Comparison of ENCODE assay signal across 13 cellular contexts in the genomic region with DNA sequence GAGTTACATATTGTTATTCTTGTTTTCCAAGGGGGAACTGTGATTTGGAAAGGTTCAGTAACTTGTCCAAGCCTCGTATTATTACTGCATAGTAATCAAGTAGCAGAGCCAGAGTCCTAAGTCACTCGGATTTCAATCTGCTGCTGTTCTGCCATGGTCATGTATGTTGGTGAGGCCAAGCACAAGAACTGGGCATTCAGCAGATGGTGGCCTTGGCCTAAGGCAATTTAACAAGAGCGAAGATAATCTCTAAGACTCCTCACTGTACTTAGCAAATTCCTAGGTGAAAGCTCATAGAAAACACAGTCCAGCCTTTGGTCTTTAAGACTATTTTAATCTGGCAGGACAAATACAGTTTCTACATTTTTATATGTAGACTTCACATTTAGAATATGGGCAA.
A peak's percentile ranks its signal among the peaks of the same experiment; 100 is the strongest.
DNase-seq lines count a peak whose midpoint lies in the region; ATAC-seq lines count a peak whose summit lies in the region.
"Had no signal": no experiment of that assay in that cellular context is flagged by ENCODE, and none has a peak within 500 bp of the region (broad histone marks: within the 10 kb centered on the region; RNA-seq: fewer than 3 reads in every experiment).

No MANE protein-coding gene starts in this region.

- intact Hi-C loops in activated naive CD4-positive, alpha-beta T cell treated with anti-CD3 and anti-CD28 coated beads for 36 hours (cut with micrococcal nuclease): no loop called here

- no peak overlapping the region for H3K4me3 Mint-ChIP-seq in activated naive CD4-positive, alpha-beta T cell treated with anti-CD3 and anti-CD28 coated beads for 36 hours
- H3K4me3 Mint-ChIP-seq: CD14-positive monocyte; CD8-positive, alpha-beta T cell had no signal

- no peaks in the 10 kb centered on the region for H3K4me1 Mint-ChIP-seq in activated naive CD4-positive, alpha-beta T cell treated with anti-CD3 and anti-CD28 coated beads for 36 hours (ENCODE audit: low read depth)
- H3K4me1 Mint-ChIP-seq: CD14-positive monocyte had no signal

- no peaks in the 10 kb centered on the region for H3K27me3 Mint-ChIP-seq in activated naive CD4-positive, alpha-beta T cell treated with anti-CD3 and anti-CD28 coated beads for 36 hours (ENCODE audit: low read depth)

- H3K36me3 Mint-ChIP-seq in activated naive CD4-positive, alpha-beta T cell treated with anti-CD3 and anti-CD28 coated beads for 36 hours (ENCODE audit: low read depth): no peaks in the 10 kb centered on the region
- H3K36me3 Mint-ChIP-seq: CD14-positive monocyte; CD8-positive, alpha-beta T cell had no signal

- no peak for ATAC-seq in HG02610 (IDR thresholded peaks at IDR 0.05; ENCODE audit: unreplicated experiment)
- ATAC-seq: CD8-positive, alpha-beta T cell; HCT116 had no signal

- CTCF ChIA-PET in activated naive CD4-positive, alpha-beta T cell treated with anti-CD3 and anti-CD28 coated beads for 36 hours (lab: Charles Lee): interaction anchor here (1.6 kb wide), 1 partner anchor 21 kb away, joined by 10 read pairs; no protein-coding TSS in a partner anchor

- no peak overlapping the region for H3K27ac Mint-ChIP-seq in activated naive CD4-positive, alpha-beta T cell treated with anti-CD3 and anti-CD28 coated beads for 36 hours
- H3K27ac Mint-ChIP-seq: CD14-positive monocyte; CD8-positive, alpha-beta T cell had no signal

- DNase-seq in NCI-H524 (lab: John Stamatoyannopoulos, UW) (peak; percentile 31 to 65), NCI-H524 treated with DMSO at 0.1 percent for 48 hours (lab: John Stamatoyannopoulos, UW) (no peak), NCI-H82 treated with DMSO at 0.1 percent for 48 hours (lab: John Stamatoyannopoulos, UW; ENCODE audit: unreplicated experiment) (peak; percentile 95), foreskin melanocyte (peak; percentile 71), SW480 (ENCODE audit: low spot score) (no peak), NCI-H2107 treated with DMSO at 0.1 percent for 48 hours (lab: John Stamatoyannopoulos, UW; ENCODE audit: unreplicated experiment) (no peak)
- no peak for DNase-seq in activated naive CD4-positive, alpha-beta T cell treated with anti-CD3 and anti-CD28 coated beads for 36 hours
- DNase-seq: CD8-positive, alpha-beta T cell; COR-L47; DMS53 had no signal

- no peaks in the 10 kb centered on the region for H3K9me3 Mint-ChIP-seq in activated naive CD4-positive, alpha-beta T cell treated with anti-CD3 and anti-CD28 coated beads for 36 hours
- H3K9me3 Mint-ChIP-seq: CD8-positive, alpha-beta T cell had no signal

Comparison
In these comparisons a context has a peak if more than half of its experiments do, and no peak if none do; other contexts are left out.
1. DNase-seq: peak in NCI-H524 (2 of 2), NCI-H82 treated with DMSO at 0.1 percent for 48 hours (single experiment) and foreskin melanocyte (single experiment); none in NCI-H524 treated with DMSO at 0.1 percent for 48 hours (single experiment), SW480 (single experiment), NCI-H2107 treated with DMSO at 0.1 percent for 48 hours (single experiment) and activated naive CD4-positive, alpha-beta T cell treated with anti-CD3 and anti-CD28 coated beads for 36 hours (single experiment).